1 cellular context compared by ENCODE assay signal in the genomic region with DNA sequence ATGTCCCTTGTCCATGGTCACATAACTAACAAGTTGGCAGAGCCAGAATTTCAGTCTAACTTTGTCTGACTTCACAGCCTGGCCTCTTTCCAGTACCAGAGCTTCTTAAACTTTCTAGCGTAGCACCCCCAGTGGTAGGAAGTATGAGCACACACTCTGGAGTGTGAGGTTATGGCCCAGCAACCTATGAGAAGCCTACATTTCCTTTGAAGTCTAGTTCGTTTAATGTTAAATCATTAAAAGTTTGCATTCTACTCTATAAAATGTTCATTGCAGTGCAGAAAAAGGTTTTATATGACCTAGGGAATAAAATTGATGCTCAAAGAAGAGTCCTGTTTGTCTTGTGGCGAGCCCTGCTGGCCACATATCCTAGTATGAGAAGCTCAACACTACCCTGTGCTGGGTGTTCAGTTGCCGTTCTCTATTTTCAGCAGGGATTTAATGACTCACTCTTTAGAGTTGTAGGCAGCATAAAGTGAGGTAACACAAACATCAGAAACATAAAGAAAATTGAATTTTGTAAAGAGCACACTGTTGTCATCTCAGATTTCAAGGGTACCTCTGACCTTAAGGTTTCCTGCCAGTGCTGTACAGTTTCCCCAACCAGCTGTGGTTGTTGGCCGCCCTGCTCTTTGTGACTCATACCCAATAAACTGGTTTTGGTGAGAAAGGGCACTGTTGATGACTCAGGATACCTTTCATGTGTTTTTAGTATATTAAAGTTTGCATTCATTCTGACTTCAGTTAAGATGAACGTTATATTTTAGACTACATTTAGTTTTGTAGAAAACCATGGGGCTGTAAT.
TF ChIP-seq lines count a peak whose summit lies in the region.

No MANE protein-coding gene starts in this region.

TF ChIP-seq in GM12878, 131 proteins besides CTCF, POLR2A, EP300 and RAD21 (continued from another document):
- TF ChIP-seq, protein P1, sequence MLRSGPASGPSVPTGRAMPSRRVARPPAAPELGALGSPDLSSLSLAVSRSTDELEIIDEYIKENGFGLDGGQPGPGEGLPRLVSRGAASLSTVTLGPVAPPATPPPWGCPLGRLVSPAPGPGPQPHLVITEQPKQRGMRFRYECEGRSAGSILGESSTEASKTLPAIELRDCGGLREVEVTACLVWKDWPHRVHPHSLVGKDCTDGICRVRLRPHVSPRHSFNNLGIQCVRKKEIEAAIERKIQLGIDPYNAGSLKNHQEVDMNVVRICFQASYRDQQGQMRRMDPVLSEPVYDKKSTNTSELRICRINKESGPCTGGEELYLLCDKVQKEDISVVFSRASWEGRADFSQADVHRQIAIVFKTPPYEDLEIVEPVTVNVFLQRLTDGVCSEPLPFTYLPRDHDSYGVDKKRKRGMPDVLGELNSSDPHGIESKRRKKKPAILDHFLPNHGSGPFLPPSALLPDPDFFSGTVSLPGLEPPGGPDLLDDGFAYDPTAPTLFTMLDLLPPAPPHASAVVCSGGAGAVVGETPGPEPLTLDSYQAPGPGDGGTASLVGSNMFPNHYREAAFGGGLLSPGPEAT (IDR thresholded peaks at IDR 0.05; ENCODE audit: low read depth) = no peak
- no peak for TF ChIP-seq ZBED1 (IDR thresholded peaks at IDR 0.05; ENCODE audit: borderline replicate concordance)
- TF ChIP-seq ZNF207 (IDR thresholded peaks at IDR 0.05; ENCODE audit: borderline replicate concordance) = no peak
- no peak for TF ChIP-seq MTA2 (IDR thresholded peaks at IDR 0.05; ENCODE audit: low read depth)
- TF ChIP-seq, protein P2, sequence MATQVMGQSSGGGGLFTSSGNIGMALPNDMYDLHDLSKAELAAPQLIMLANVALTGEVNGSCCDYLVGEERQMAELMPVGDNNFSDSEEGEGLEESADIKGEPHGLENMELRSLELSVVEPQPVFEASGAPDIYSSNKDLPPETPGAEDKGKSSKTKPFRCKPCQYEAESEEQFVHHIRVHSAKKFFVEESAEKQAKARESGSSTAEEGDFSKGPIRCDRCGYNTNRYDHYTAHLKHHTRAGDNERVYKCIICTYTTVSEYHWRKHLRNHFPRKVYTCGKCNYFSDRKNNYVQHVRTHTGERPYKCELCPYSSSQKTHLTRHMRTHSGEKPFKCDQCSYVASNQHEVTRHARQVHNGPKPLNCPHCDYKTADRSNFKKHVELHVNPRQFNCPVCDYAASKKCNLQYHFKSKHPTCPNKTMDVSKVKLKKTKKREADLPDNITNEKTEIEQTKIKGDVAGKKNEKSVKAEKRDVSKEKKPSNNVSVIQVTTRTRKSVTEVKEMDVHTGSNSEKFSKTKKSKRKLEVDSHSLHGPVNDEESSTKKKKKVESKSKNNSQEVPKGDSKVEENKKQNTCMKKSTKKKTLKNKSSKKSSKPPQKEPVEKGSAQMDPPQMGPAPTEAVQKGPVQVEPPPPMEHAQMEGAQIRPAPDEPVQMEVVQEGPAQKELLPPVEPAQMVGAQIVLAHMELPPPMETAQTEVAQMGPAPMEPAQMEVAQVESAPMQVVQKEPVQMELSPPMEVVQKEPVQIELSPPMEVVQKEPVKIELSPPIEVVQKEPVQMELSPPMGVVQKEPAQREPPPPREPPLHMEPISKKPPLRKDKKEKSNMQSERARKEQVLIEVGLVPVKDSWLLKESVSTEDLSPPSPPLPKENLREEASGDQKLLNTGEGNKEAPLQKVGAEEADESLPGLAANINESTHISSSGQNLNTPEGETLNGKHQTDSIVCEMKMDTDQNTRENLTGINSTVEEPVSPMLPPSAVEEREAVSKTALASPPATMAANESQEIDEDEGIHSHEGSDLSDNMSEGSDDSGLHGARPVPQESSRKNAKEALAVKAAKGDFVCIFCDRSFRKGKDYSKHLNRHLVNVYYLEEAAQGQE (IDR thresholded peaks at IDR 0.05; ENCODE audit: low read depth, low read length) = no peak
- no peak for TF ChIP-seq MXI1 (IDR thresholded peaks at IDR 0.05; ENCODE audit: low read depth, low read length)
- TF ChIP-seq, protein P3, sequence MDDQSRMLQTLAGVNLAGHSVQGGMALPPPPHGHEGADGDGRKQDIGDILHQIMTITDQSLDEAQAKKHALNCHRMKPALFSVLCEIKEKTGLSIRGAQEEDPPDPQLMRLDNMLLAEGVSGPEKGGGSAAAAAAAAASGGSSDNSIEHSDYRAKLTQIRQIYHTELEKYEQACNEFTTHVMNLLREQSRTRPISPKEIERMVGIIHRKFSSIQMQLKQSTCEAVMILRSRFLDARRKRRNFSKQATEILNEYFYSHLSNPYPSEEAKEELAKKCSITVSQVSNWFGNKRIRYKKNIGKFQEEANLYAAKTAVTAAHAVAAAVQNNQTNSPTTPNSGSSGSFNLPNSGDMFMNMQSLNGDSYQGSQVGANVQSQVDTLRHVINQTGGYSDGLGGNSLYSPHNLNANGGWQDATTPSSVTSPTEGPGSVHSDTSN (IDR thresholded peaks at IDR 0.05; ENCODE audit: insufficient replicate concordance, low read depth, low read length) = no peak
- no peak for TF ChIP-seq RFX5 (IDR thresholded peaks at IDR 0.05; ENCODE audit: low read depth, low read length)
- TF ChIP-seq CHD2 (IDR thresholded peaks at IDR 0.05; ENCODE audit: borderline replicate concordance, low read depth, low read length) = no peak
- TF ChIP-seq, protein P4, sequence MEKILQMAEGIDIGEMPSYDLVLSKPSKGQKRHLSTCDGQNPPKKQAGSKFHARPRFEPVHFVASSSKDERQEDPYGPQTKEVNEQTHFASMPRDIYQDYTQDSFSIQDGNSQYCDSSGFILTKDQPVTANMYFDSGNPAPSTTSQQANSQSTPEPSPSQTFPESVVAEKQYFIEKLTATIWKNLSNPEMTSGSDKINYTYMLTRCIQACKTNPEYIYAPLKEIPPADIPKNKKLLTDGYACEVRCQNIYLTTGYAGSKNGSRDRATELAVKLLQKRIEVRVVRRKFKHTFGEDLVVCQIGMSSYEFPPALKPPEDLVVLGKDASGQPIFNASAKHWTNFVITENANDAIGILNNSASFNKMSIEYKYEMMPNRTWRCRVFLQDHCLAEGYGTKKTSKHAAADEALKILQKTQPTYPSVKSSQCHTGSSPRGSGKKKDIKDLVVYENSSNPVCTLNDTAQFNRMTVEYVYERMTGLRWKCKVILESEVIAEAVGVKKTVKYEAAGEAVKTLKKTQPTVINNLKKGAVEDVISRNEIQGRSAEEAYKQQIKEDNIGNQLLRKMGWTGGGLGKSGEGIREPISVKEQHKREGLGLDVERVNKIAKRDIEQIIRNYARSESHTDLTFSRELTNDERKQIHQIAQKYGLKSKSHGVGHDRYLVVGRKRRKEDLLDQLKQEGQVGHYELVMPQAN (conservative IDR thresholded peaks at IDR 0.05) = no peak
- TF ChIP-seq, protein P5, sequence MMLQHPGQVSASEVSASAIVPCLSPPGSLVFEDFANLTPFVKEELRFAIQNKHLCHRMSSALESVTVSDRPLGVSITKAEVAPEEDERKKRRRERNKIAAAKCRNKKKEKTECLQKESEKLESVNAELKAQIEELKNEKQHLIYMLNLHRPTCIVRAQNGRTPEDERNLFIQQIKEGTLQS (IDR thresholded peaks at IDR 0.05; ENCODE audit: borderline replicate concordance, extremely low read depth, low read depth, low read length) = no peak
- peak; percentile 59 for TF ChIP-seq JUNB (IDR thresholded peaks at IDR 0.05)
- no peak for TF ChIP-seq HDAC2 (IDR thresholded peaks at IDR 0.05)
- TF ChIP-seq EGR1 (IDR thresholded peaks at IDR 0.05; ENCODE audit: borderline replicate concordance in 1 of 2, low read depth in 2 of 2, low read length in 2 of 2) = no peak
- TF ChIP-seq SPI1 (IDR thresholded peaks at IDR 0.05; ENCODE audit: borderline replicate concordance, insufficient read depth, low read depth, low read length) = no peak
- TF ChIP-seq ZNF217 (IDR thresholded peaks at IDR 0.05) = no peak
- 0 out of 2 replicates have a peak, but pooled peaks have one; percentile 15 for TF ChIP-seq TCF12 (IDR thresholded peaks at IDR 0.05; ENCODE audit: low read depth, low read length)
- TF ChIP-seq, protein P6, sequence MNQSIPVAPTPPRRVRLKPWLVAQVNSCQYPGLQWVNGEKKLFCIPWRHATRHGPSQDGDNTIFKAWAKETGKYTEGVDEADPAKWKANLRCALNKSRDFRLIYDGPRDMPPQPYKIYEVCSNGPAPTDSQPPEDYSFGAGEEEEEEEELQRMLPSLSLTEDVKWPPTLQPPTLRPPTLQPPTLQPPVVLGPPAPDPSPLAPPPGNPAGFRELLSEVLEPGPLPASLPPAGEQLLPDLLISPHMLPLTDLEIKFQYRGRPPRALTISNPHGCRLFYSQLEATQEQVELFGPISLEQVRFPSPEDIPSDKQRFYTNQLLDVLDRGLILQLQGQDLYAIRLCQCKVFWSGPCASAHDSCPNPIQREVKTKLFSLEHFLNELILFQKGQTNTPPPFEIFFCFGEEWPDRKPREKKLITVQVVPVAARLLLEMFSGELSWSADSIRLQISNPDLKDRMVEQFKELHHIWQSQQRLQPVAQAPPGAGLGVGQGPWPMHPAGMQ (IDR thresholded peaks at IDR 0.05; ENCODE audit: borderline replicate concordance) = no peak
- no peak for TF ChIP-seq KLF5 (IDR thresholded peaks at IDR 0.05; ENCODE audit: partially characterized antibody)
- 0 out of 2 replicates have a peak, but pooled peaks have one; percentile 24 for TF ChIP-seq SMARCA5 (IDR thresholded peaks at IDR 0.05)
- 0 out of 2 replicates have a peak, but pooled peaks have one; percentile 24 for TF ChIP-seq WRNIP1 (IDR thresholded peaks at IDR 0.05; ENCODE audit: borderline replicate concordance, low read depth, low read length)
- peak; percentile 52; the same call in 1 of the 2 replicates for TF ChIP-seq NR2F1 (conservative IDR thresholded peaks at IDR 0.05)
- TF ChIP-seq, protein P7, sequence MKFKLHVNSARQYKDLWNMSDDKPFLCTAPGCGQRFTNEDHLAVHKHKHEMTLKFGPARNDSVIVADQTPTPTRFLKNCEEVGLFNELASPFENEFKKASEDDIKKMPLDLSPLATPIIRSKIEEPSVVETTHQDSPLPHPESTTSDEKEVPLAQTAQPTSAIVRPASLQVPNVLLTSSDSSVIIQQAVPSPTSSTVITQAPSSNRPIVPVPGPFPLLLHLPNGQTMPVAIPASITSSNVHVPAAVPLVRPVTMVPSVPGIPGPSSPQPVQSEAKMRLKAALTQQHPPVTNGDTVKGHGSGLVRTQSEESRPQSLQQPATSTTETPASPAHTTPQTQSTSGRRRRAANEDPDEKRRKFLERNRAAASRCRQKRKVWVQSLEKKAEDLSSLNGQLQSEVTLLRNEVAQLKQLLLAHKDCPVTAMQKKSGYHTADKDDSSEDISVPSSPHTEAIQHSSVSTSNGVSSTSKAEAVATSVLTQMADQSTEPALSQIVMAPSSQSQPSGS (IDR thresholded peaks at IDR 0.05; ENCODE audit: low read length) = peak; percentile 36; the same call in 1 of the 2 replicates
- TF ChIP-seq NFYA (IDR thresholded peaks at IDR 0.05; ENCODE audit: borderline replicate concordance, low read depth, low read length) = no peak
- no peak for TF ChIP-seq ZNF622 (IDR thresholded peaks at IDR 0.05)
- TF ChIP-seq ETV6 (conservative IDR thresholded peaks at IDR 0.05 in 1 of 2, IDR thresholded peaks at IDR 0.05 in 1 of 2; ENCODE audit: borderline replicate concordance in 1 of 2, low read depth in 1 of 2) = 0 out of 4 replicates have a peak, but pooled peaks of 1 of the 2 experiments have one; percentile 66
- TF ChIP-seq, protein P8, sequence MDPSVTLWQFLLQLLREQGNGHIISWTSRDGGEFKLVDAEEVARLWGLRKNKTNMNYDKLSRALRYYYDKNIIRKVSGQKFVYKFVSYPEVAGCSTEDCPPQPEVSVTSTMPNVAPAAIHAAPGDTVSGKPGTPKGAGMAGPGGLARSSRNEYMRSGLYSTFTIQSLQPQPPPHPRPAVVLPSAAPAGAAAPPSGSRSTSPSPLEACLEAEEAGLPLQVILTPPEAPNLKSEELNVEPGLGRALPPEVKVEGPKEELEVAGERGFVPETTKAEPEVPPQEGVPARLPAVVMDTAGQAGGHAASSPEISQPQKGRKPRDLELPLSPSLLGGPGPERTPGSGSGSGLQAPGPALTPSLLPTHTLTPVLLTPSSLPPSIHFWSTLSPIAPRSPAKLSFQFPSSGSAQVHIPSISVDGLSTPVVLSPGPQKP (IDR thresholded peaks at IDR 0.05; ENCODE audit: low read depth, low read length) = no peak
- no peak for TF ChIP-seq TAF1 (IDR thresholded peaks at IDR 0.05; ENCODE audit: borderline replicate concordance, low read depth, low read length)
- no peak for TF ChIP-seq TARDBP (IDR thresholded peaks at IDR 0.05; ENCODE audit: borderline replicate concordance)
- TF ChIP-seq CREM (IDR thresholded peaks at IDR 0.05; ENCODE audit: low read depth) = no peak
- TF ChIP-seq RUNX3 (IDR thresholded peaks at IDR 0.05; ENCODE audit: low read length) = peak; percentile 59
- no peak for TF ChIP-seq YY1 (IDR thresholded peaks at IDR 0.05; ENCODE audit: low read depth, low read length)
- TF ChIP-seq, protein P9, sequence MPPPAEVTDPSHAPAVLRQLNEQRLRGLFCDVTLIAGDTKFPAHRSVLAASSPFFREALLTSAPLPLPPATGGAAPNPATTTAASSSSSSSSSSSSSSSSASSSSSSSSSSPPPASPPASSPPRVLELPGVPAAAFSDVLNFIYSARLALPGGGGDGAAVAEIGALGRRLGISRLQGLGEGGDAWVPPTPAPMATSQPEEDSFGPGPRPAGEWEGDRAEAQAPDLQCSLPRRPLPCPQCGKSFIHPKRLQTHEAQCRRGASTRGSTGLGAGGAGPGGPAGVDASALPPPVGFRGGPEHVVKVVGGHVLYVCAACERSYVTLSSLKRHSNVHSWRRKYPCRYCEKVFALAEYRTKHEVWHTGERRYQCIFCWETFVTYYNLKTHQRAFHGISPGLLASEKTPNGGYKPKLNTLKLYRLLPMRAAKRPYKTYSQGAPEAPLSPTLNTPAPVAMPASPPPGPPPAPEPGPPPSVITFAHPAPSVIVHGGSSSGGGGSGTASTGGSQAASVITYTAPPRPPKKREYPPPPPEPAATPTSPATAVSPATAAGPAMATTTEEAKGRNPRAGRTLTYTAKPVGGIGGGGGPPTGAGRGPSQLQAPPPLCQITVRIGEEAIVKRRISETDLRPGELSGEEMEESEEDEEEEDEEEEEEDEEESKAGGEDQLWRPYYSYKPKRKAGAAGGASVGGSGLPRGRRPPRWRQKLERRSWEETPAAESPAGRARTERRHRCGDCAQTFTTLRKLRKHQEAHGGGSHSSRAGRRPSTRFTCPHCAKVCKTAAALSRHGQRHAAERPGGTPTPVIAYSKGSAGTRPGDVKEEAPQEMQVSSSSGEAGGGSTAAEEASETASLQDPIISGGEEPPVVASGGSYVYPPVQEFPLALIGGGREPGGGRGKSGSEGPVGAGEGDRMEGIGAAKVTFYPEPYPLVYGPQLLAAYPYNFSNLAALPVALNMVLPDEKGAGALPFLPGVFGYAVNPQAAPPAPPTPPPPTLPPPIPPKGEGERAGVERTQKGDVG (CRISPR knock-in tag; IDR thresholded peaks at IDR 0.05) = no peak
- TF ChIP-seq, protein P10, sequence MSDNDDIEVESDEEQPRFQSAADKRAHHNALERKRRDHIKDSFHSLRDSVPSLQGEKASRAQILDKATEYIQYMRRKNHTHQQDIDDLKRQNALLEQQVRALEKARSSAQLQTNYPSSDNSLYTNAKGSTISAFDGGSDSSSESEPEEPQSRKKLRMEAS (IDR thresholded peaks at IDR 0.05; ENCODE audit: low read depth, low read length) = no peak
- TF ChIP-seq, protein P11, sequence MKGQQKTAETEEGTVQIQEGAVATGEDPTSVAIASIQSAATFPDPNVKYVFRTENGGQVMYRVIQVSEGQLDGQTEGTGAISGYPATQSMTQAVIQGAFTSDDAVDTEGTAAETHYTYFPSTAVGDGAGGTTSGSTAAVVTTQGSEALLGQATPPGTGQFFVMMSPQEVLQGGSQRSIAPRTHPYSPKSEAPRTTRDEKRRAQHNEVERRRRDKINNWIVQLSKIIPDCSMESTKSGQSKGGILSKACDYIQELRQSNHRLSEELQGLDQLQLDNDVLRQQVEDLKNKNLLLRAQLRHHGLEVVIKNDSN (IDR thresholded peaks at IDR 0.05; ENCODE audit: borderline replicate concordance, extremely low read length, insufficient read depth, low read depth, low read length) = no peak
- TF ChIP-seq MEF2A (IDR thresholded peaks at IDR 0.05; ENCODE audit: insufficient read depth, low read depth, low read length) = no peak
- TF ChIP-seq HDAC6 (IDR thresholded peaks at IDR 0.05; ENCODE audit: unreplicated experiment) = no peak
- no peak for TF ChIP-seq RBBP5 (conservative IDR thresholded peaks at IDR 0.05)
